In the genomic region with DNA sequence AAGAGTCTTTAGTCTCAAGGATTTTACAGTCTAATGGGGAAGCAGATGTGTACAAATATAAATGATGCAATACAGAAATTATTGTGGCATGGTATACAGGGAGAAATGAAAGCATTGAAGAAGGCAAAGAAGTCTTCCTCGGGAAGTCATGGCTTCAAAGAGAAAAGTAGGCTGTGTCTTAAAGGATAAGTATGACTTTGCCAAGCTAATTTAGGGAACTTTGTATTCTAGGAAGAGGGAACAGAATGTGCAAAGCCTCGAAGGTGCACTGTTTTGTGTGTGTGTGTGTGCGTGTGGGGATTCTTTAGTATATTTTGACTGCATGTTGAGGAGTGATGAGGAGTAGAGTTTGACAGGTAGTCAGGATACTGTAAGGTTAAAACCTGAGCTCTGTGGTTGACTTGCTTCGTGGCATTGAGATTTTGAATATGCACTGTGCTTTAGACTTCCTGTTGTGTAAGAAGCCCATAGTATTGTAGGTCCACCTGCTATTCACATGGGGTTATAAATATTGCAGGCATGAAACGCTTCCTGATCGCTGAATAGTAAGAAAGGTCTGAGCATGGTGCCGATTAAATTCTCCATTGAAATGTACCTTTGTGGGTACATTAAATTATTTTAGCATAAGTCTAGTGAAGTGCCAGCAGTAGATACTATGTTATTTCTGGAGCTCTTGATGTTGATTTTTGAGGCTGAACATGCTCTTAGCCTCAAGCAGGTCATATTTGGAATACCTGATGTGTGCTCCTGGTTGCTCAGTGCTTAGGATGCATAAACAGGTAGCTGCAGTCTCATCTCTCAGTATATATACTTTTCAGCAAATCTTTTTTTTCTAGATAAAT, we compare ENCODE assay signal across 8 cellular contexts. TPM values are rescaled to one million over a fixed set of nuclear protein-coding genes. Genes with fewer than 3 reads are reported as not detected.
DNase-seq lines count a peak whose midpoint lies in the region; ATAC-seq and TF ChIP-seq lines count a peak whose summit lies in the region.

No MANE protein-coding gene starts in this region.

- ATAC-seq in GM21619 (IDR thresholded peaks at IDR 0.05; ENCODE audit: unreplicated experiment) (peak; percentile 36), activated B cell treated with CpG ODN at 0.5 μM for 24 hours (ENCODE audit: low read depth) (peak; percentile 41), HG03095 (IDR thresholded peaks at IDR 0.05; ENCODE audit: unreplicated experiment) (no peak)
- ATAC-seq in naive thymus-derived CD4-positive, alpha-beta T cell = peak; percentile 29

- H3K4me1 Mint-ChIP-seq in activated B cell treated with CpG ODN at 0.5 μM for 24 hours = peaks cover 98% of the 10 kb centered on the region
- H3K4me1 Mint-ChIP-seq in naive thymus-derived CD4-positive, alpha-beta T cell = peaks cover 64 to 100% (median 84%) of the 10 kb centered on the region in 7 donors
- H3K4me1 Mint-ChIP-seq in osteocyte (ENCODE audit: unreplicated experiment) = peaks cover 25% of the 10 kb centered on the region

- H3K9me3 Mint-ChIP-seq in activated B cell treated with CpG ODN at 0.5 μM for 24 hours = no peaks in the 10 kb centered on the region
- H3K9me3 Mint-ChIP-seq in naive thymus-derived CD4-positive, alpha-beta T cell = peaks cover 0 to 4% (median 0%) of the 10 kb centered on the region in 11 donors
- no peaks in the 10 kb centered on the region for H3K9me3 Mint-ChIP-seq in osteocyte (ENCODE audit: unreplicated experiment)

- TF ChIP-seq CTCF in activated B cell treated with CpG ODN at 0.5 μM for 24 hours (IDR thresholded peaks at IDR 0.05) = no peak
- TF ChIP-seq CTCF in osteocyte (IDR thresholded peaks at IDR 0.05) = no peak

- peak overlapping the region; percentile 96 for H3K27ac Mint-ChIP-seq in activated B cell treated with CpG ODN at 0.5 μM for 24 hours
- H3K27ac Mint-ChIP-seq in naive thymus-derived CD4-positive, alpha-beta T cell = peak overlapping the region; percentile 97 to 99 (median 98)
- H3K27ac Mint-ChIP-seq in osteocyte (ENCODE audit: unreplicated experiment) = no peak overlapping the region

- peak overlapping the region; percentile 33 for H3K4me3 ChIP-seq in naive thymus-derived CD4-positive, alpha-beta T cell (ENCODE audit: low read length)

- H3K36me3 Mint-ChIP-seq in activated B cell treated with CpG ODN at 0.5 μM for 24 hours (ENCODE audit: low read depth) = peaks cover 68% of the 10 kb centered on the region
- H3K36me3 Mint-ChIP-seq in naive thymus-derived CD4-positive, alpha-beta T cell = peaks cover 9 to 42% (median 25%) of the 10 kb centered on the region in 5 donors
- no peaks in the 10 kb centered on the region for H3K36me3 Mint-ChIP-seq in osteocyte (ENCODE audit: unreplicated experiment)

- peaks cover 0 to 2% (median 2%) of the 10 kb centered on the region in 3 experiments for H3K36me3 ChIP-seq in naive thymus-derived CD4-positive, alpha-beta T cell (ENCODE audit: control insufficient read depth in 2 of 3, insufficient read depth in 3 of 3, low read length in 3 of 3)

- DNase-seq in GF-D8 (lab: John Stamatoyannopoulos, UW) (peak; percentile 44), activated B cell treated with CpG ODN at 0.5 μM for 24 hours (no peak), COR-L47 (lab: John Stamatoyannopoulos, UW) (no peak), osteocyte (ENCODE audit: extremely low spot score, unreplicated experiment) (no peak)
- peak in 7 of 9 donors; percentile 56 to 80 (median 69) for DNase-seq in naive thymus-derived CD4-positive, alpha-beta T cell
- DNase-seq in activated effector memory CD4-positive, alpha-beta T cell treated with anti-CD3 and anti-CD28 coated beads, Interleukin-2, amount 50 U/mL, for 16 hours = no peak

- H3K4me1 ChIP-seq in naive thymus-derived CD4-positive, alpha-beta T cell (ENCODE audit: control insufficient read depth in 2 of 2, insufficient read depth in 2 of 2, low read length in 2 of 2) = peaks cover 88 to 89% of the 10 kb centered on the region in 2 donors

- H3K4me3 Mint-ChIP-seq in activated B cell treated with CpG ODN at 0.5 μM for 24 hours = peak overlapping the region; percentile 83
- peak overlapping the region; percentile 79 to 99 (median 85) for H3K4me3 Mint-ChIP-seq in naive thymus-derived CD4-positive, alpha-beta T cell
- H3K4me3 Mint-ChIP-seq in osteocyte (ENCODE audit: unreplicated experiment) = no peak overlapping the region

- CTCF ChIA-PET in activated B cell treated with CpG ODN at 0.5 μM for 24 hours (lab: Charles Lee) = interaction anchor here (0.8 to 4.0 kb wide), 9 partner anchors 13 to 238 kb away, joined by 4 to 24 read pairs (median 5); no protein-coding TSS in a partner anchor
- CTCF ChIA-PET in naive thymus-derived CD4-positive, alpha-beta T cell (lab: Charles Lee) = interaction anchor here (0.6 to 2.3 kb wide), 11 partner anchors 9 to 291 kb away, joined by 3 to 14 read pairs (median 4); no protein-coding TSS in a partner anchor

- no peaks in the 10 kb centered on the region for H3K27me3 ChIP-seq in naive thymus-derived CD4-positive, alpha-beta T cell (ENCODE audit: control insufficient read depth in 2 of 2, insufficient read depth in 2 of 2, low read length in 2 of 2)

- peak overlapping the region; percentile 99 for H3K27ac ChIP-seq in naive thymus-derived CD4-positive, alpha-beta T cell (ENCODE audit: low read depth, low read length)

- no peaks in the 10 kb centered on the region for H3K9me3 ChIP-seq in naive thymus-derived CD4-positive, alpha-beta T cell (ENCODE audit: control insufficient read depth in 2 of 3, low read length in 3 of 3)

- intact Hi-C loops in activated B cell treated with CpG ODN at 0.5 μM for 24 hours (cut with micrococcal nuclease) = no loop called here
- intact Hi-C loops in naive thymus-derived CD4-positive, alpha-beta T cell (cut with micrococcal nuclease) = no loop called here

- H3K27me3 Mint-ChIP-seq in activated B cell treated with CpG ODN at 0.5 μM for 24 hours (no peaks in the 10 kb centered on the region), osteocyte (ENCODE audit: unreplicated experiment) (no peaks in the 10 kb centered on the region)
- no peaks in the 10 kb centered on the region for H3K27me3 Mint-ChIP-seq in naive thymus-derived CD4-positive, alpha-beta T cell

- POLR2A ChIA-PET in activated B cell treated with CpG ODN at 0.5 μM for 24 hours (lab: Charles Lee) = interaction anchor here (0.6 to 17.6 kb wide), 16 partner anchors 2 to 374 kb away, joined by 3 to 625 read pairs (median 10); a partner anchor contains a TSS
- POLR2A ChIA-PET in naive thymus-derived CD4-positive, alpha-beta T cell (lab: Charles Lee) = interaction anchor here (0.5 to 16.8 kb wide), 14 partner anchors 2 to 847 kb away, joined by 3 to 408 read pairs (median 5); a partner anchor contains a TSS

RNA-seq across cellular contexts. Expression of a gene that starts 8.0 kb away (rescaled TPM):
- total RNA-seq in activated B cell treated with CpG ODN at 0.5 μM for 24 hours = 202 and 220 TPM in 2 replicates
- total RNA-seq in naive thymus-derived CD4-positive, alpha-beta T cell = 100 to 1,000 TPM; 144 to 210 (median 187) TPM
- polyA plus RNA-seq in naive thymus-derived CD4-positive, alpha-beta T cell = 100 to 1,000 TPM; 226 to 542 TPM
- total RNA-seq in osteocyte = 12.7 TPM in 2 replicates

Comparison
In these comparisons a context has a peak if more than half of its experiments do, and no peak if none do; other contexts are left out.
1. DNase-seq: peak in GF-D8 (single experiment) and naive thymus-derived CD4-positive, alpha-beta T cell (7 of 9); none in activated B cell treated with CpG ODN at 0.5 μM for 24 hours (single experiment), COR-L47 (single experiment), activated effector memory CD4-positive, alpha-beta T cell treated with anti-CD3 and anti-CD28 coated beads, Interleukin-2, amount 50 U/mL, for 16 hours (single experiment) and osteocyte (single experiment).
2. RNA of a gene that starts 8.0 kb away (total RNA-seq): 202 to 220 TPM in activated B cell treated with CpG ODN at 0.5 μM for 24 hours and 144 to 210 TPM in naive thymus-derived CD4-positive, alpha-beta T cell; 12.7 TPM in osteocyte; every median in the first group is over 10 times any median in the second.